ENCODE assay signal across 9 cellular contexts in the genomic region with DNA sequence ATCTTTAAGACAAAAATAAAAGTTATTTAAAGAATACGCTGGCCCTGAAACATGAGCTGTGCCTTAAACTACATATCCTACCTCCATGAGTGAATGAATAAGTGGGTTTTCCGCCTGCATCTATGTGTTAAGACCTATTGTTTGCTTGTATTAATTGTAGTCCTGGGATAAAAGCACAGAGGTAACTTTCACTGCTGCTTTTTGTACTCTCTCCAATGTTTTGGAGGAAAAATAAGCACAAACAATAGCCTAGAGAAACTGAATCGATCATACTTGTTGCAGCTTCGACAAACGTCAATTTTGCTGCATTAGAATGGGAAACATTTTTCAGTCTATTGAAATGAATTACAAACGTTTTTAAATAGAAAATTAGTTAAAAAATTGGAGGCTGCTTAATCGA. TPM values are rescaled to one million over a fixed set of nuclear protein-coding genes. Genes with fewer than 3 reads are reported as not detected.
A peak's percentile ranks its signal among the peaks of the same experiment; 100 is the strongest.
DNase-seq lines count a peak whose midpoint lies in the region; ATAC-seq and TF ChIP-seq lines count a peak whose summit lies in the region.
"Had no signal": no experiment of that assay in that cellular context is flagged by ENCODE, and none has a peak within 500 bp of the region (broad histone marks: within the 10 kb centered on the region; RNA-seq: fewer than 3 reads in every experiment).

No MANE protein-coding gene starts in this region.

- no peak for DNase-seq in activated CD8-positive, alpha-beta T cell treated with anti-CD3 and anti-CD28 coated beads for 36 hours
- DNase-seq in mesothelial cell of epicardium (ENCODE audit: low spot score in 2 of 2, unreplicated experiment in 2 of 2): no peak
- no peak for DNase-seq in COLO668 (lab: John Stamatoyannopoulos, UW; ENCODE audit: unreplicated experiment)
- DNase-seq: SHP77 treated with DMSO at 0.1 percent for 48 hours had no signal

- peaks cover 37% of the 10 kb centered on the region for H3K79me2 ChIP-seq in DOHH2 (ENCODE audit: control insufficient read depth, low read length)

- H3K36me3 Mint-ChIP-seq in activated CD8-positive, alpha-beta T cell treated with anti-CD3 and anti-CD28 coated beads for 36 hours (ENCODE audit: low read depth): peaks cover 12% of the 10 kb centered on the region
- no peaks in the 10 kb centered on the region for H3K36me3 Mint-ChIP-seq in mesothelial cell of epicardium

- H3K9me3 ChIP-seq in BLaER1 (no peaks in the 10 kb centered on the region), DOHH2 (ENCODE audit: control insufficient read depth, insufficient read depth, low read length) (no peaks in the 10 kb centered on the region)

- H3K4me1 ChIP-seq in BLaER1: peaks cover 29% of the 10 kb centered on the region
- H3K4me1 ChIP-seq in DOHH2 (ENCODE audit: control insufficient read depth, low read length): peaks cover 26% of the 10 kb centered on the region

- H3K4me2 ChIP-seq in BLaER1 (peak overlapping the region; percentile 92), DOHH2 (ENCODE audit: low read length) (peak overlapping the region; percentile 71; the same call in 1 of the 2 replicates)

- H3K4me3 Mint-ChIP-seq in activated CD8-positive, alpha-beta T cell treated with anti-CD3 and anti-CD28 coated beads for 36 hours: peak overlapping the region; percentile 93
- H3K4me3 Mint-ChIP-seq in mesothelial cell of epicardium: peak overlapping the region; percentile 84

- no peak for ATAC-seq in activated CD8-positive, alpha-beta T cell treated with anti-CD3 and anti-CD28 coated beads for 36 hours
- no peak for ATAC-seq in HG02798 (IDR thresholded peaks at IDR 0.05; ENCODE audit: poor library complexity, unreplicated experiment)
- no peak for ATAC-seq in GM21381 (IDR thresholded peaks at IDR 0.05; ENCODE audit: unreplicated experiment)
- ATAC-seq in GM18861 (IDR thresholded peaks at IDR 0.05; ENCODE audit: unreplicated experiment): no peak

- no peaks in the 10 kb centered on the region for H3K9me3 Mint-ChIP-seq in activated CD8-positive, alpha-beta T cell treated with anti-CD3 and anti-CD28 coated beads for 36 hours
- H3K9me3 Mint-ChIP-seq in mesothelial cell of epicardium: no peaks in the 10 kb centered on the region

- intact Hi-C loops in activated CD8-positive, alpha-beta T cell treated with anti-CD3 and anti-CD28 coated beads for 36 hours (cut with micrococcal nuclease): no loop called here

- no peaks in the 10 kb centered on the region for H3K36me3 ChIP-seq in BLaER1
- peaks cover 16% of the 10 kb centered on the region for H3K36me3 ChIP-seq in DOHH2 (ENCODE audit: control insufficient read depth, low read length)

- H4K20me1 ChIP-seq in BLaER1: peaks cover 31% of the 10 kb centered on the region
- peaks cover 21% of the 10 kb centered on the region for H4K20me1 ChIP-seq in DOHH2 (ENCODE audit: control insufficient read depth, insufficient read depth, low read depth, low read length)

- POLR2A ChIA-PET in activated CD8-positive, alpha-beta T cell treated with anti-CD3 and anti-CD28 coated beads for 36 hours (lab: Charles Lee): interaction anchor here (0.7 to 5.0 kb wide), 8 partner anchors 9 to 621 kb away, joined by 3 to 60 read pairs (median 8); no protein-coding TSS in a partner anchor

- no peaks in the 10 kb centered on the region for H3K9me2 ChIP-seq in DOHH2 (replicated peaks; ENCODE audit: control insufficient read depth, low read length)

- H3K9ac ChIP-seq in BLaER1: no peak overlapping the region

- H3K27me3 Mint-ChIP-seq in activated CD8-positive, alpha-beta T cell treated with anti-CD3 and anti-CD28 coated beads for 36 hours: peaks cover 17% of the 10 kb centered on the region
- no peaks in the 10 kb centered on the region for H3K27me3 Mint-ChIP-seq in mesothelial cell of epicardium (ENCODE audit: low read depth)

- H3K4me3 ChIP-seq in BLaER1: peak overlapping the region; percentile 93
- peak overlapping the region; percentile 77 for H3K4me3 ChIP-seq in DOHH2 (ENCODE audit: low read length)

- TF ChIP-seq CTCF in DOHH2 (IDR thresholded peaks at IDR 0.05; ENCODE audit: low read depth, low read length, poor library complexity, severe bottlenecking) (no peak), mesothelial cell of epicardium (IDR thresholded peaks at IDR 0.05; ENCODE audit: unreplicated experiment) (no peak)
- TF ChIP-seq CTCF in activated CD8-positive, alpha-beta T cell treated with anti-CD3 and anti-CD28 coated beads for 36 hours (IDR thresholded peaks at IDR 0.05): no peak

- CTCF ChIA-PET in activated CD8-positive, alpha-beta T cell treated with anti-CD3 and anti-CD28 coated beads for 36 hours (lab: Charles Lee): interaction anchor here (0.7 to 2.3 kb wide), 3 partner anchors 16 to 35 kb away, joined by 3 to 7 read pairs (median 3); no protein-coding TSS in a partner anchor

- peaks cover 22% of the 10 kb centered on the region for H3K4me1 Mint-ChIP-seq in activated CD8-positive, alpha-beta T cell treated with anti-CD3 and anti-CD28 coated beads for 36 hours (ENCODE audit: low read depth)
- peaks cover 28% of the 10 kb centered on the region for H3K4me1 Mint-ChIP-seq in mesothelial cell of epicardium

- H3K27ac Mint-ChIP-seq in activated CD8-positive, alpha-beta T cell treated with anti-CD3 and anti-CD28 coated beads for 36 hours: no peak overlapping the region
- no peak overlapping the region for H3K27ac Mint-ChIP-seq in mesothelial cell of epicardium

- H3F3A ChIP-seq in DOHH2 (ENCODE audit: control insufficient read depth, insufficient read depth): peaks cover 7% of the 10 kb centered on the region; the same call in 1 of the 2 replicates

- H3K27me3 ChIP-seq in BLaER1 (no peaks in the 10 kb centered on the region), DOHH2 (ENCODE audit: control insufficient read depth, low read length) (peaks cover 5% of the 10 kb centered on the region; the same call in 1 of the 2 replicates)

- H3K27ac ChIP-seq in BLaER1 (no peak overlapping the region), DOHH2 (ENCODE audit: low read depth, low read length) (no peak overlapping the region)

RNA-seq across cellular contexts. Expression of a gene that starts 1.3 kb away (rescaled TPM):
- total RNA-seq in activated CD8-positive, alpha-beta T cell treated with anti-CD3 and anti-CD28 coated beads for 36 hours: 100 to 1,000 TPM in 1 of 2 experiments, 10 to 100 TPM in 1; 99.9 to 104 TPM
- 534 to 545 TPM (median 537 TPM) in 3 replicates for total RNA-seq in mesothelial cell of epicardium
